ENCODE assay signal across 28 cellular contexts in the genomic region with DNA sequence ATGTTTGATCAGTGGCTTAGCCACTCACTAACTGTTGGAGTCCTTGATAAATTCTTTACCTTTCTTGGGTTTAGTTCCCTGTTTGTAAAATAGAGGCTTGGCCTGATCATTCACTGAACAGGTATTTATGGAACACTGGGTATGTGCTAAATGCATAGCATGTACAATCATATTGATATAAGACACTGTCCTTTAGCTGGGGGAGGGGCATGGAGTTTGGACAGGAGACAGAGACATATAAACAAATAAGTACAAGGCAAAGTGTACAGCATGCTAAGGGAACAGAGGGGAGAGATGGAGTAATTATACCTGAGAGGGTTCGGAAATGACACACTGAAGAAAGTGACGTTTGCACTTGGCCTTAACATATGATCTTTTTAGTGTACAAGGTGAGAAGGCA.
"Had no signal": no experiment of that assay in that cellular context is flagged by ENCODE, and none has a peak within 500 bp of the region (broad histone marks: within the 10 kb centered on the region; RNA-seq: fewer than 3 reads in every experiment).

No MANE protein-coding gene starts in this region.

- FAIRE-seq: small intestine, urothelium cell line had no signal

- H3K4me3 Mint-ChIP-seq: natural killer cell; nephron; neural progenitor cell; stimulated activated effector memory CD8-positive, alpha-beta T cell treated with anti-CD3 and anti-CD28 coated beads, Interleukin-12 subunit alpha, Interleukin-12 subunit beta, amount 100 ng/mL, for 72 hours; stimulated activated naive B cell treated with anti-CD40 and anti-IgM and Interleukin-4, amounts not matched to agents 10 μg/mL and 1 μg/mL and 100 μg/mL, for 72 hours; stimulated activated naive CD8-positive, alpha-beta T cell treated with anti-CD3 and anti-CD28 coated beads, Interleukin-15, Interleukin-2, amounts not matched to agents 100 ng/mL and 50 ng/mL, for 24 hours had no signal

- H3K36me3 Mint-ChIP-seq: natural killer cell; neural progenitor cell; stimulated activated effector memory CD8-positive, alpha-beta T cell treated with anti-CD3 and anti-CD28 coated beads, Interleukin-12 subunit alpha, Interleukin-12 subunit beta, amount 100 ng/mL, for 72 hours; stimulated activated naive B cell treated with anti-CD40 and anti-IgM and Interleukin-4, amounts not matched to agents 10 μg/mL and 1 μg/mL and 100 μg/mL, for 72 hours had no signal

- H3K36me3 ChIP-seq: neural progenitor cell, ovary, right lobe of liver, sigmoid colon, stomach, thoracic aorta, thyroid gland, tibial nerve, upper lobe of left lung, vagina had no signal

- H3K9ac ChIP-seq: neural progenitor cell, parathyroid adenoma had no signal

- H3K27ac ChIP-seq: neural progenitor cell, ovary, parathyroid adenoma, psoas muscle, right lobe of liver, sigmoid colon, stomach, thoracic aorta, thyroid gland, tibial nerve, upper lobe of left lung, vagina had no signal

- H3K4me1 ChIP-seq: parathyroid adenoma, right lobe of liver, tibial nerve, upper lobe of left lung, vagina had no signal

- H3K27me3 ChIP-seq: neural progenitor cell, ovary, right lobe of liver, sigmoid colon, thyroid gland, tibial nerve, upper lobe of left lung, vagina had no signal

- H3K9me3 ChIP-seq: ovary, psoas muscle, right lobe of liver, sigmoid colon, stomach, thoracic aorta, thyroid gland, tibial nerve, upper lobe of left lung, vagina had no signal

- H3K27ac Mint-ChIP-seq: natural killer cell; nephron; neural progenitor cell; stimulated activated effector memory CD8-positive, alpha-beta T cell treated with anti-CD3 and anti-CD28 coated beads, Interleukin-12 subunit alpha, Interleukin-12 subunit beta, amount 100 ng/mL, for 72 hours; stimulated activated naive B cell treated with anti-CD40 and anti-IgM and Interleukin-4, amounts not matched to agents 10 μg/mL and 1 μg/mL and 100 μg/mL, for 72 hours; stimulated activated naive CD8-positive, alpha-beta T cell treated with anti-CD3 and anti-CD28 coated beads, Interleukin-15, Interleukin-2, amounts not matched to agents 100 ng/mL and 50 ng/mL, for 24 hours had no signal

- H3K9me3 Mint-ChIP-seq: natural killer cell; nephron; neural progenitor cell; stimulated activated effector memory CD8-positive, alpha-beta T cell treated with anti-CD3 and anti-CD28 coated beads, Interleukin-12 subunit alpha, Interleukin-12 subunit beta, amount 100 ng/mL, for 72 hours; stimulated activated naive B cell treated with anti-CD40 and anti-IgM and Interleukin-4, amounts not matched to agents 10 μg/mL and 1 μg/mL and 100 μg/mL, for 72 hours; stimulated activated naive CD8-positive, alpha-beta T cell treated with anti-CD3 and anti-CD28 coated beads, Interleukin-15, Interleukin-2, amounts not matched to agents 100 ng/mL and 50 ng/mL, for 24 hours had no signal

- ATAC-seq: natural killer cell; psoas muscle; right cardiac atrium; right lobe of liver; stimulated activated effector memory CD8-positive, alpha-beta T cell treated with anti-CD3 and anti-CD28 coated beads, Interleukin-12 subunit alpha, Interleukin-12 subunit beta, amount 100 ng/mL, for 72 hours; stimulated activated naive B cell treated with anti-CD40 and anti-IgM and Interleukin-4, amounts not matched to agents 10 μg/mL and 1 μg/mL and 100 μg/mL, for 72 hours had no signal

- H3K79me2 ChIP-seq: parathyroid adenoma had no signal

- H2AFZ ChIP-seq: neural progenitor cell, parathyroid adenoma had no signal

- H3K27me3 Mint-ChIP-seq: stimulated activated naive CD8-positive, alpha-beta T cell treated with anti-CD3 and anti-CD28 coated beads, Interleukin-15, Interleukin-2, amounts not matched to agents 100 ng/mL and 50 ng/mL, for 24 hours had no signal

- H3K4me1 Mint-ChIP-seq: natural killer cell; neural progenitor cell; stimulated activated effector memory CD8-positive, alpha-beta T cell treated with anti-CD3 and anti-CD28 coated beads, Interleukin-12 subunit alpha, Interleukin-12 subunit beta, amount 100 ng/mL, for 72 hours; stimulated activated naive B cell treated with anti-CD40 and anti-IgM and Interleukin-4, amounts not matched to agents 10 μg/mL and 1 μg/mL and 100 μg/mL, for 72 hours had no signal

- H3K4me2 ChIP-seq: neural progenitor cell had no signal

- DNase-seq: natural killer cell; occipital lobe; ovary; posterior cingulate gyrus; psoas muscle; right cardiac atrium; right lobe of liver; sigmoid colon; small intestine; stimulated activated CD4-positive, alpha-beta T cell treated with anti-CD3 and anti-CD28 coated beads, Interleukin-15, amount 100 ng/mL, for 24 hours; stimulated activated CD4-positive, alpha-beta T cell treated with anti-CD3 and anti-CD28 coated beads, Interleukin-2, amount 100 ng/mL, for 24 hours; stimulated activated CD4-positive, alpha-beta T cell treated with anti-CD3 and anti-CD28 coated beads, Interleukin-2, amount 100 ng/mL, for 48 hours; stimulated activated CD4-positive, alpha-beta T cell treated with anti-CD3 and anti-CD28 coated beads, Interleukin-4, amount 100 ng/mL, for 24 hours; stimulated activated naive B cell treated with anti-CD40 and anti-IgM and Interleukin-4, amounts not matched to agents 10 μg/mL and 1 μg/mL and 100 μg/mL, for 72 hours; stimulated activated naive CD4-positive, alpha-beta T cell treated with Interleukin-2 at 50 U/mL for 16 hours; stomach; thyroid gland; trophoblast cell; upper lobe of left lung had no signal

- H3K4me3 ChIP-seq: neural progenitor cell, ovary, psoas muscle, right lobe of liver, sigmoid colon, stomach, thoracic aorta, thyroid gland, tibial nerve, upper lobe of left lung, vagina had no signal
